16 cellular contexts compared by ENCODE assay signal in genomic region chr7:106418526-106418925, GRCh38.
A peak's percentile ranks its signal among the peaks of the same experiment; 100 is the strongest.
DNase-seq lines count a peak whose midpoint lies in the region; ATAC-seq, FAIRE-seq and TF ChIP-seq lines count a peak whose summit lies in the region.
"Had no signal": no experiment of that assay in that cellular context is flagged by ENCODE, and none has a peak within 500 bp of the region (broad histone marks: within the 10 kb centered on the region; RNA-seq: fewer than 3 reads in every experiment).

No MANE protein-coding gene starts in this region.

- intact Hi-C loops in activated naive CD4-positive, alpha-beta T cell treated with anti-CD3 and anti-CD28 coated beads for 36 hours (cut with micrococcal nuclease), result no loop called here
- intact Hi-C loops in upper lobe of right lung (cut with DNase I), result no loop called here

- H3K9ac ChIP-seq in keratinocyte (ENCODE audit: control insufficient read depth, extremely low read depth, insufficient read depth, low read length), result no peak overlapping the region

- peak overlapping the region; percentile 3 for H3K27ac Mint-ChIP-seq in activated naive CD4-positive, alpha-beta T cell treated with anti-CD3 and anti-CD28 coated beads for 36 hours
- H3K27ac Mint-ChIP-seq: nephron had no signal

- no peak overlapping the region for H3K4me3 Mint-ChIP-seq in activated naive CD4-positive, alpha-beta T cell treated with anti-CD3 and anti-CD28 coated beads for 36 hours
- H3K4me3 Mint-ChIP-seq: nephron had no signal

- DNase-seq in activated naive CD4-positive, alpha-beta T cell treated with anti-CD3 and anti-CD28 coated beads for 36 hours, result no peak
- DNase-seq in activated naive CD4-positive, alpha-beta T cell (lab: John Stamatoyannopoulos, UW), result no peak
- DNase-seq in amniotic epithelial cell (ENCODE audit: low read depth), result peak; percentile 96
- no peak for DNase-seq in keratinocyte (ENCODE audit: low read depth, low spot score)
- no peak for DNase-seq in upper lobe of right lung
- DNase-seq in activated gamma-delta T cell treated with Interleukin-2 at 50 U/mL for 16 hours, result no peak
- DNase-seq: activated effector memory CD4-positive, alpha-beta T cell treated with anti-CD3 and anti-CD28 coated beads, Interleukin-2, amount 50 U/mL, for 16 hours; cerebellar nuclear complex; GOT3; islet precursor cell; NCI-H2029; NK-92 treated with Interleukin-12 subunit alpha and Interleukin-12 subunit beta, amount 100 ng/mL, for 24 hours had no signal

- peaks cover 61% of the 10 kb centered on the region for H3K4me1 Mint-ChIP-seq in activated naive CD4-positive, alpha-beta T cell treated with anti-CD3 and anti-CD28 coated beads for 36 hours (ENCODE audit: low read depth)

- H3K79me2 ChIP-seq in keratinocyte (ENCODE audit: control insufficient read depth, insufficient read depth, low read length), result no peaks in the 10 kb centered on the region

- H3K27me3 Mint-ChIP-seq in activated naive CD4-positive, alpha-beta T cell treated with anti-CD3 and anti-CD28 coated beads for 36 hours (ENCODE audit: low read depth), result peaks cover 19% of the 10 kb centered on the region

- ATAC-seq in upper lobe of right lung (no peak), HG02610 (IDR thresholded peaks at IDR 0.05; ENCODE audit: unreplicated experiment) (no peak), HG02938 (IDR thresholded peaks at IDR 0.05; ENCODE audit: unreplicated experiment) (no peak)
- ATAC-seq: SK-N-SH treated with all-trans-retinoic acid at 6 μM for 48 hours had no signal

- H3K27me3 ChIP-seq in keratinocyte (ENCODE audit: control insufficient read depth, extremely low read depth, insufficient read depth, low read length) (no peaks in the 10 kb centered on the region), upper lobe of right lung (no peaks in the 10 kb centered on the region)

- TF ChIP-seq CTCF in keratinocyte (optimal IDR thresholded peaks at IDR 0.05 in 1 of 3, IDR thresholded peaks at IDR 0.05 in 1 of 3, conservative IDR thresholded peaks at IDR 0.05 in 1 of 3; ENCODE audit: extremely low read depth in 1 of 3, insufficient read depth in 2 of 3, low read length in 3 of 3) (no peak), upper lobe of right lung (IDR thresholded peaks at IDR 0.05) (no peak)

- no peaks in the 10 kb centered on the region for H3K9me3 ChIP-seq in keratinocyte (ENCODE audit: control insufficient read depth, low read depth, low read length)
- H3K9me3 ChIP-seq in upper lobe of right lung, result no peaks in the 10 kb centered on the region

- CTCF ChIA-PET in activated naive CD4-positive, alpha-beta T cell treated with anti-CD3 and anti-CD28 coated beads for 36 hours (lab: Charles Lee), result no interaction called here

- peaks cover 13% of the 10 kb centered on the region for H3K9me3 Mint-ChIP-seq in activated naive CD4-positive, alpha-beta T cell treated with anti-CD3 and anti-CD28 coated beads for 36 hours

- no peak overlapping the region for H2AFZ ChIP-seq in keratinocyte (ENCODE audit: control insufficient read depth, low read length)

- H3K36me3 ChIP-seq in keratinocyte (ENCODE audit: control insufficient read depth in 2 of 2, extremely low read depth in 1 of 2, insufficient read depth in 2 of 2, low read length in 2 of 2) (no peaks in the 10 kb centered on the region), upper lobe of right lung (no peaks in the 10 kb centered on the region)

- H3K27ac ChIP-seq in keratinocyte (ENCODE audit: control insufficient read depth, insufficient read depth, low read length), result peak overlapping the region; percentile 13
- peak overlapping the region; percentile 48 for H3K27ac ChIP-seq in upper lobe of right lung

- no peak overlapping the region for H3K4me3 ChIP-seq in keratinocyte (ENCODE audit: control insufficient read depth in 2 of 3, extremely low read depth in 1 of 3, insufficient read depth in 2 of 3, low read depth in 1 of 3, low read length in 3 of 3)
- no peak overlapping the region for H3K4me3 ChIP-seq in upper lobe of right lung

- dilution Hi-C loops in keratinocyte (cut with MboI; ENCODE audit: extremely low pct_ligation_motif_present, low sequenced_read_pairs), result no loop called here

- H3K4me1 ChIP-seq in keratinocyte (ENCODE audit: control insufficient read depth, extremely low read depth, insufficient read depth, low read length) (peaks cover 40% of the 10 kb centered on the region), upper lobe of right lung (peaks cover 55% of the 10 kb centered on the region)

- peak overlapping the region; percentile 6 for H3K4me2 ChIP-seq in keratinocyte (ENCODE audit: control insufficient read depth, extremely low read depth, insufficient read depth, low read depth, low read length)

- H3K36me3 Mint-ChIP-seq in activated naive CD4-positive, alpha-beta T cell treated with anti-CD3 and anti-CD28 coated beads for 36 hours (ENCODE audit: low read depth), result peaks cover 3% of the 10 kb centered on the region

- no peaks in the 10 kb centered on the region for H3K9me1 ChIP-seq in keratinocyte (ENCODE audit: control insufficient read depth, extremely low read depth, insufficient read depth, low read length)

- FAIRE-seq in keratinocyte (lab: Jason Lieb, UNC), result no peak

- H4K20me1 ChIP-seq in keratinocyte (ENCODE audit: control insufficient read depth, extremely low read depth, insufficient read depth, low read length), result no peaks in the 10 kb centered on the region
